In genomic region chr10:2463301-2463700, GRCh38 we compare ENCODE assay signal across 17 cellular contexts.
A peak's percentile ranks its signal among the peaks of the same experiment; 100 is the strongest.
DNase-seq lines count a peak whose midpoint lies in the region; ATAC-seq and TF ChIP-seq lines count a peak whose summit lies in the region.
"Had no signal": no experiment of that assay in that cellular context is flagged by ENCODE, and none has a peak within 500 bp of the region (broad histone marks: within the 10 kb centered on the region; RNA-seq: fewer than 3 reads in every experiment).

No MANE protein-coding gene starts in this region.

- H3K4me1 ChIP-seq in breast epithelium = no peaks in the 10 kb centered on the region
- no peaks in the 10 kb centered on the region for H3K4me1 ChIP-seq in foreskin keratinocyte

- H3K27me3 Mint-ChIP-seq in MCF 10A (ENCODE audit: insufficient read depth, unreplicated experiment) = no peaks in the 10 kb centered on the region
- H3K27me3 Mint-ChIP-seq: B cell; CD4-positive, alpha-beta T cell; IgD-negative memory B cell had no signal

- H3K4me3 Mint-ChIP-seq in MCF 10A (ENCODE audit: unreplicated experiment) = no peak overlapping the region
- H3K4me3 Mint-ChIP-seq: B cell; CD4-positive, alpha-beta T cell; H9; IgD-negative memory B cell had no signal

- H3K27ac ChIP-seq in breast epithelium (no peak overlapping the region), foreskin keratinocyte (no peak overlapping the region)
- H3K27ac ChIP-seq: GM23248 had no signal

- TF ChIP-seq POLR2A in breast epithelium (IDR thresholded peaks at IDR 0.05) = no peak

- ATAC-seq in foreskin keratinocyte (no peak), GM19397 (IDR thresholded peaks at IDR 0.05; ENCODE audit: unreplicated experiment) (no peak)

- H3K27ac Mint-ChIP-seq in MCF 10A (ENCODE audit: low read depth, unreplicated experiment) = peak overlapping the region; percentile 11
- H3K27ac Mint-ChIP-seq: B cell; CD4-positive, alpha-beta T cell; H9; IgD-negative memory B cell had no signal

- BruUV-seq in MCF 10A (replicated peaks; lab: Mats Ljungman, UMichigan) = no TSS peak

- H3K4me3 ChIP-seq in breast epithelium = no peak overlapping the region
- H3K4me3 ChIP-seq: GM23248 had no signal

- DNase-seq in MCF 10A (ENCODE audit: unreplicated experiment) (no peak), breast epithelium (ENCODE audit: low spot score in 2 of 2) (no peak), amniotic epithelial cell (ENCODE audit: low read depth) (peak; percentile 55), foreskin keratinocyte (peak; percentile 8 to 28), retina (no peak), foreskin melanocyte (no peak)
- DNase-seq: C1 segment of cervical spinal cord; Calu3; CD4-positive, alpha-beta T cell; DMS 273 treated with DMSO at 0.1 percent for 48 hours; DMS79; EL; GM23248; H9 had no signal

- H3K4me1 Mint-ChIP-seq in MCF 10A (ENCODE audit: insufficient read depth, unreplicated experiment) = peaks cover 25% of the 10 kb centered on the region
- H3K4me1 Mint-ChIP-seq: B cell, IgD-negative memory B cell had no signal

- H3K36me3 ChIP-seq in breast epithelium = no peaks in the 10 kb centered on the region

- POLR2A ChIA-PET in MCF 10A (lab: Yijun Ruan, JAX) = interaction anchor here (1.1 kb wide), 2 partner anchors 45 to 78 kb away, joined by 3 read pairs; no protein-coding TSS in a partner anchor

- CTCF ChIA-PET in MCF 10A (lab: Yijun Ruan, JAX) = no interaction called here

- no peak for TF ChIP-seq CTCF in MCF 10A (IDR thresholded peaks at IDR 0.05; ENCODE audit: unreplicated experiment)
- TF ChIP-seq CTCF in breast epithelium (IDR thresholded peaks at IDR 0.05) = no peak
- no peak for TF ChIP-seq CTCF in foreskin keratinocyte (conservative IDR thresholded peaks at IDR 0.05)

- H3K27me3 ChIP-seq in breast epithelium (no peaks in the 10 kb centered on the region), foreskin keratinocyte (no peaks in the 10 kb centered on the region)

- no peaks in the 10 kb centered on the region for H3K36me3 Mint-ChIP-seq in MCF 10A (ENCODE audit: insufficient read depth, unreplicated experiment)
- H3K36me3 Mint-ChIP-seq: IgD-negative memory B cell had no signal

- peaks cover 14% of the 10 kb centered on the region for H3K9me3 Mint-ChIP-seq in MCF 10A (ENCODE audit: unreplicated experiment)

- H3K9me3 ChIP-seq in breast epithelium = peaks cover 2 to 6% of the 10 kb centered on the region in 2 donors

- intact Hi-C loops in MCF 10A (cut with micrococcal nuclease) = no loop called here
- intact Hi-C loops in breast epithelium (cut with DNase I; ENCODE audit: low total_unique reads) = no loop called here

Comparison
In these comparisons a context has a peak if more than half of its experiments do, and no peak if none do; other contexts are left out.
1. DNase-seq: peak in amniotic epithelial cell (single experiment) and foreskin keratinocyte (2 of 2); none in MCF 10A (single experiment), breast epithelium (0 of 2), retina (single experiment) and foreskin melanocyte (single experiment).